ENCODE assay signal across 26 cellular contexts in genomic region chr1:99891997-99892396, GRCh38.
"Had no signal": no experiment of that assay in that cellular context is flagged by ENCODE, and none has a peak within 500 bp of the region (broad histone marks: within the 10 kb centered on the region; RNA-seq: fewer than 3 reads in every experiment).

No MANE protein-coding gene starts in this region.

- H2AFZ ChIP-seq: neural progenitor cell, parathyroid adenoma had no signal

- H3K4me3 ChIP-seq: neural progenitor cell, psoas muscle, right lobe of liver, sigmoid colon, suprapubic skin, testis, tibial artery, transverse colon, upper lobe of right lung, uterus had no signal

- DNase-seq: naive thymus-derived CD4-positive, alpha-beta T cell; natural killer cell; occipital lobe; posterior cingulate gyrus; psoas muscle; right cardiac atrium; right lobe of liver; sigmoid colon; small intestine; stimulated activated CD4-positive, alpha-beta T cell treated with anti-CD3 and anti-CD28 coated beads, Interleukin-15, amount 100 ng/mL, for 24 hours; stimulated activated CD4-positive, alpha-beta T cell treated with anti-CD3 and anti-CD28 coated beads, Interleukin-2, amount 100 ng/mL, for 24 hours; stimulated activated CD4-positive, alpha-beta T cell treated with anti-CD3 and anti-CD28 coated beads, Interleukin-2, amount 100 ng/mL, for 48 hours; stimulated activated CD4-positive, alpha-beta T cell treated with anti-CD3 and anti-CD28 coated beads, Interleukin-4, amount 100 ng/mL, for 24 hours; stimulated activated naive B cell treated with anti-CD40 and anti-IgM and Interleukin-4, amounts not matched to agents 10 μg/mL and 1 μg/mL and 100 μg/mL, for 72 hours; stimulated activated naive CD8-positive, alpha-beta T cell treated with anti-CD3 and anti-CD28 coated beads, Interleukin-15, amount 100 ng/mL, for 72 hours; stimulated activated naive CD8-positive, alpha-beta T cell treated with anti-CD3 and anti-CD28 coated beads, Interleukin-15, Interleukin-2, amounts not matched to agents 100 U/mL and 50 U/mL, for 24 hours; substantia nigra; testis; tibial artery; transverse colon; upper lobe of right lung; uterus had no signal

- FAIRE-seq: small intestine had no signal

- H3K4me1 ChIP-seq: neural progenitor cell, parathyroid adenoma, psoas muscle, right lobe of liver, sigmoid colon, suprapubic skin, testis, tibial artery, transverse colon, upper lobe of right lung, uterus had no signal

- H3K9ac ChIP-seq: neural progenitor cell, parathyroid adenoma had no signal

- ATAC-seq: naive thymus-derived CD4-positive, alpha-beta T cell; natural killer cell; psoas muscle; right cardiac atrium; stimulated activated effector memory CD8-positive, alpha-beta T cell treated with anti-CD3 and anti-CD28 coated beads, Interleukin-12 subunit alpha, Interleukin-12 subunit beta, amount 100 ng/mL, for 72 hours; stimulated activated naive B cell treated with anti-CD40 and anti-IgM and Interleukin-4, amounts not matched to agents 10 μg/mL and 1 μg/mL and 100 μg/mL, for 72 hours; stimulated activated naive CD8-positive, alpha-beta T cell treated with anti-CD3 and anti-CD28 coated beads, Interleukin-15, amount 100 ng/mL, for 72 hours; stimulated activated naive CD8-positive, alpha-beta T cell treated with anti-CD3 and anti-CD28 coated beads, Interleukin-15, Interleukin-2, amounts not matched to agents 100 U/mL and 50 U/mL, for 24 hours; upper lobe of right lung had no signal

- H3K36me3 ChIP-seq: neural progenitor cell, uterus had no signal

- H3K79me2 ChIP-seq: parathyroid adenoma had no signal

- H3K9me3 ChIP-seq: psoas muscle, right lobe of liver, sigmoid colon, suprapubic skin, testis, tibial artery, transverse colon, upper lobe of right lung, uterus had no signal

- H3K27ac ChIP-seq: neural progenitor cell, parathyroid adenoma, psoas muscle, right lobe of liver, sigmoid colon, suprapubic skin, testis, tibial artery, transverse colon, upper lobe of right lung, uterus had no signal

- H3K4me2 ChIP-seq: neural progenitor cell had no signal

- H3K27me3 ChIP-seq: neural progenitor cell, right lobe of liver, sigmoid colon, suprapubic skin, testis, tibial artery, transverse colon, upper lobe of right lung, uterus had no signal
